In the genomic region with DNA sequence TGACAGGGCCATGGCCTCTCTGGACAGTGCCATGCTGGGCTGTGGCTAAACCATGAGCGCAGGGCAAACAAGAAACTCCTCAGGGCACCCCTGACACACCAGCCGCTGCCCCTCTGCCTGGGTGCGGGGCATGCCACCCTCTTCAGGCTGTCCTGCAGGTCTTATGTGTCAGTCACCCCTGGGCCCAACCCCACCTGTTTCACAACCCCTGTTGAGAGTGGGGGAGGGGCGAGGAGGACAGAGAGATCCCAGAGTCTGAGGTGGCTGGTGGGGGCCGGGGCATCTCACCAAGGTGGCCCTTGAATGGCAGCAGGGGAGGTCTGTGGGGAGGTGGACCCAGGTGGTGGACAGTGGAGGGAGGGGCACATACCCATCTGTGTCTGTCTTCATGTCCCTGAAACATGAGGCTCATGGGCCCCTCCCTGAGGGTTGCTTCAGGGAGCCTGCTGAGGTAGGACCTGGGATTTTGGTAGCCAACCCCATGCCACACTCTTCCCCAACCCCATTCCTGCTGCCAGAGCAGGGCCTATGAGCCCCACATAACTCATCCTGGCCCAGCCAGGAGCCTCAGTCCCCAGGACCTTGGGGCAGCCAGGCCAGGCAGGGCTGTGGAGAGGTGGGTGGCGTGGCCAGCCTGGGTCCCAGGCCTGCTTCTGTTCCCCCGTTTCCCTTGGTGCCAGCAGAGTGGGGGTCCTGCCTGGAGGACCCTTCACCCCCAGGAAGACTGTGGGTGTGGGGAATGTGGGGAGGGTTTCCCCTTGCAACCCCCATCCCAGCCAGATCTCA, we compare ENCODE assay signal across 15 cellular contexts. TPM values are rescaled to one million over a fixed set of nuclear protein-coding genes. Genes with fewer than 3 reads are reported as not detected.
DNase-seq lines count a peak whose midpoint lies in the region; ATAC-seq and TF ChIP-seq lines count a peak whose summit lies in the region.
"Had no signal": no experiment of that assay in that cellular context is flagged by ENCODE, and none has a peak within 500 bp of the region (broad histone marks: within the 10 kb centered on the region; RNA-seq: fewer than 3 reads in every experiment).

No MANE protein-coding gene starts in this region.

- no peak overlapping the region for H2AFZ ChIP-seq in HCT116 (ENCODE audit: low read depth, low read length, poor library complexity, severe bottlenecking)
- H2AFZ ChIP-seq: GM23248 had no signal

- no peaks in the 10 kb centered on the region for H3K27me3 Mint-ChIP-seq in WTC11 (ENCODE audit: low read depth)
- H3K27me3 Mint-ChIP-seq: B cell; CD4-positive, alpha-beta memory T cell had no signal

- no peaks in the 10 kb centered on the region for H3K9me2 ChIP-seq in HCT116 (ENCODE audit: insufficient read depth)

- intact Hi-C loops in HCT116 (cut with micrococcal nuclease) = no loop called here
- intact Hi-C loops in psoas muscle (cut with DNase I) = no loop called here

- DNase-seq in COLO668 (lab: John Stamatoyannopoulos, UW; ENCODE audit: unreplicated experiment) = peak; percentile 2
- no peak for DNase-seq in HCT116 (ENCODE audit: low read depth, low spot score)
- DNase-seq in WTC11 (ENCODE audit: low spot score) = no peak
- DNase-seq in psoas muscle = peak in 1 of 2 donors; percentile 73
- no peak for DNase-seq in T-helper 2 cell
- DNase-seq in kidney glomerular epithelial cell (lab: John Stamatoyannopoulos, UW) = no peak
- DNase-seq in T1000 (lab: John Stamatoyannopoulos, UW) = no peak
- DNase-seq: GM23248, Karpas-422, MM.1S, NCI-H1694, SIG-M5 had no signal

- H3K4me1 ChIP-seq in HCT116 (ENCODE audit: control insufficient read depth in 1 of 2, insufficient read depth in 2 of 2, low read length in 2 of 2) (no peaks in the 10 kb centered on the region), psoas muscle (peaks cover 14% of the 10 kb centered on the region)

- no peak overlapping the region for H3K4me2 ChIP-seq in HCT116 (ENCODE audit: low read length)

- no peak for TF ChIP-seq RAD21 in HCT116 (IDR thresholded peaks at IDR 0.05; ENCODE audit: low read depth)

- POLR2A ChIA-PET in HCT116 (lab: Charles Lee) = no interaction called here
- POLR2A ChIA-PET in WTC11 (lab: Charles Lee) = no interaction called here

- peak; percentile 12; the same call in 1 of the 2 replicates for ATAC-seq in HCT116
- ATAC-seq in WTC11 = 0 out of 2 replicates have a peak, but pooled peaks have one; percentile 7
- ATAC-seq in psoas muscle = peak in 3 of 4 donors; percentile 12 to 61 (median 53)

- 89 to 96% (median 93%) methylated on average over 7 of the region's 7 CpGs for WGBS in psoas muscle, 3 donors

- no peak for TF ChIP-seq CTCF in HCT116 (IDR thresholded peaks at IDR 0.05 in 2 of 3, conservative IDR thresholded peaks at IDR 0.05 in 1 of 3; ENCODE audit: borderline replicate concordance in 1 of 3, insufficient read depth in 1 of 3, low read depth in 2 of 3, low read length in 2 of 3)
- TF ChIP-seq CTCF in WTC11 (IDR thresholded peaks at IDR 0.05) = no peak
- TF ChIP-seq CTCF in psoas muscle (IDR thresholded peaks at IDR 0.05) = no peak

- H3K4me3 Mint-ChIP-seq in WTC11 = no peak overlapping the region
- H3K4me3 Mint-ChIP-seq: B cell had no signal

- H3K36me3 ChIP-seq in HCT116 (ENCODE audit: control insufficient read depth in 1 of 2, insufficient read depth in 2 of 2, low read length in 2 of 2) (peaks cover 3 to 21% of the 10 kb centered on the region in 2 experiments; a peak in 2 of 4 replicates), psoas muscle (ENCODE audit: insufficient read depth in 1 of 2, low read depth in 1 of 2) (peaks cover 0 to 50% of the 10 kb centered on the region in 2 donors)

- H3K9me3 Mint-ChIP-seq in WTC11 = no peaks in the 10 kb centered on the region
- H3K9me3 Mint-ChIP-seq: CD4-positive, alpha-beta memory T cell had no signal

- BruUV-seq in HCT116 (replicated peaks; lab: Mats Ljungman, UMichigan) = no TSS peak

- no peaks in the 10 kb centered on the region for H4K20me1 ChIP-seq in HCT116 (ENCODE audit: insufficient read depth)

- H3K79me2 ChIP-seq in HCT116 (ENCODE audit: insufficient read depth, low read length) = no peaks in the 10 kb centered on the region

- no peaks in the 10 kb centered on the region for H3K9me3 ChIP-seq in HCT116 (ENCODE audit: control insufficient read depth in 1 of 2, insufficient read depth in 1 of 2, low read depth in 1 of 2, low read length in 2 of 2)
- H3K9me3 ChIP-seq in psoas muscle = no peaks in the 10 kb centered on the region

- RAD21 ChIA-PET in HCT116 (lab: Charles Lee; ENCODE audit: low non-redundant PET in 1 of 2, low total read pairs in 2 of 2, uncharacterized antibody in 2 of 2, unreplicated experiment in 2 of 2) = no interaction called here

- no peak overlapping the region for H3K4me3 ChIP-seq in HCT116 (replicated peaks in 1 of 2; ENCODE audit: low read depth in 1 of 2, low read length in 2 of 2)
- no peak overlapping the region for H3K4me3 ChIP-seq in psoas muscle
- H3K4me3 ChIP-seq: GM23248 had no signal

- H3K27me3 ChIP-seq in HCT116 (ENCODE audit: insufficient read depth, low read length) = no peaks in the 10 kb centered on the region
- H3K27me3 ChIP-seq in psoas muscle (ENCODE audit: insufficient read depth in 3 of 3, low read length in 2 of 3) = no peaks in the 10 kb centered on the region

- H3K27ac ChIP-seq in HCT116 (ENCODE audit: low read depth, low read length) (no peak overlapping the region), psoas muscle (no peak overlapping the region)
- H3K27ac ChIP-seq: GM23248 had no signal

- no peaks in the 10 kb centered on the region for H3K4me1 Mint-ChIP-seq in WTC11

- TF ChIP-seq POLR2A in HCT116 (IDR thresholded peaks at IDR 0.05; ENCODE audit: borderline replicate concordance, extremely low read depth, insufficient read depth, insufficient read length) = no peak

- H3K27ac Mint-ChIP-seq in WTC11 = no peak overlapping the region
- H3K27ac Mint-ChIP-seq: B cell had no signal

- no peak overlapping the region for H3K9ac ChIP-seq in HCT116 (ENCODE audit: low read length)
- H3K9ac ChIP-seq: GM23248 had no signal

- peaks cover 12% of the 10 kb centered on the region; the same call in 1 of the 2 replicates for H3K36me3 Mint-ChIP-seq in WTC11

- CTCF ChIA-PET in HCT116 (lab: Charles Lee) = no interaction called here
- CTCF ChIA-PET in WTC11 (lab: Charles Lee) = interaction anchor here (1.8 kb wide), 2 partner anchors 12 to 273 kb away, joined by 6 to 7 read pairs; no protein-coding TSS in a partner anchor

TF ChIP-seq in WTC11, 78 proteins besides CTCF, POLR2A, EP300 and RAD21 (continues in another document):
- TF ChIP-seq, protein P1, sequence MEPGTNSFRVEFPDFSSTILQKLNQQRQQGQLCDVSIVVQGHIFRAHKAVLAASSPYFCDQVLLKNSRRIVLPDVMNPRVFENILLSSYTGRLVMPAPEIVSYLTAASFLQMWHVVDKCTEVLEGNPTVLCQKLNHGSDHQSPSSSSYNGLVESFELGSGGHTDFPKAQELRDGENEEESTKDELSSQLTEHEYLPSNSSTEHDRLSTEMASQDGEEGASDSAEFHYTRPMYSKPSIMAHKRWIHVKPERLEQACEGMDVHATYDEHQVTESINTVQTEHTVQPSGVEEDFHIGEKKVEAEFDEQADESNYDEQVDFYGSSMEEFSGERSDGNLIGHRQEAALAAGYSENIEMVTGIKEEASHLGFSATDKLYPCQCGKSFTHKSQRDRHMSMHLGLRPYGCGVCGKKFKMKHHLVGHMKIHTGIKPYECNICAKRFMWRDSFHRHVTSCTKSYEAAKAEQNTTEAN (CRISPR knock-in tag; IDR thresholded peaks at IDR 0.05) = no peak
- no peak for TF ChIP-seq TP53 (CRISPR knock-in tag; IDR thresholded peaks at IDR 0.05)
- no peak for TF ChIP-seq KAT7 (CRISPR knock-in tag; IDR thresholded peaks at IDR 0.05; ENCODE audit: borderline replicate concordance)
- TF ChIP-seq, protein P2, sequence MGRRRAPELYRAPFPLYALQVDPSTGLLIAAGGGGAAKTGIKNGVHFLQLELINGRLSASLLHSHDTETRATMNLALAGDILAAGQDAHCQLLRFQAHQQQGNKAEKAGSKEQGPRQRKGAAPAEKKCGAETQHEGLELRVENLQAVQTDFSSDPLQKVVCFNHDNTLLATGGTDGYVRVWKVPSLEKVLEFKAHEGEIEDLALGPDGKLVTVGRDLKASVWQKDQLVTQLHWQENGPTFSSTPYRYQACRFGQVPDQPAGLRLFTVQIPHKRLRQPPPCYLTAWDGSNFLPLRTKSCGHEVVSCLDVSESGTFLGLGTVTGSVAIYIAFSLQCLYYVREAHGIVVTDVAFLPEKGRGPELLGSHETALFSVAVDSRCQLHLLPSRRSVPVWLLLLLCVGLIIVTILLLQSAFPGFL (CRISPR knock-in tag; IDR thresholded peaks at IDR 0.05; ENCODE audit: borderline replicate concordance) = no peak
- TF ChIP-seq, protein P3, sequence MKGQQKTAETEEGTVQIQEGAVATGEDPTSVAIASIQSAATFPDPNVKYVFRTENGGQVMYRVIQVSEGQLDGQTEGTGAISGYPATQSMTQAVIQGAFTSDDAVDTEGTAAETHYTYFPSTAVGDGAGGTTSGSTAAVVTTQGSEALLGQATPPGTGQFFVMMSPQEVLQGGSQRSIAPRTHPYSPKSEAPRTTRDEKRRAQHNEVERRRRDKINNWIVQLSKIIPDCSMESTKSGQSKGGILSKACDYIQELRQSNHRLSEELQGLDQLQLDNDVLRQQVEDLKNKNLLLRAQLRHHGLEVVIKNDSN (CRISPR knock-in tag; IDR thresholded peaks at IDR 0.05) = no peak
- no peak for TF ChIP-seq ETV6 (CRISPR knock-in tag; IDR thresholded peaks at IDR 0.05)

RNA-seq across cellular contexts. Expression of a gene that starts 1.7 kb away (rescaled TPM):
- total RNA-seq in HCT116 (2021; ENCODE audit: unreplicated experiment) (0.44 TPM), WTC11 (2021) (1.9 to 2.6 TPM (median 2.1 TPM) in 3 replicates), psoas muscle (10 to 100 TPM; 29.0 to 47.5 (median 41.9) TPM)
- 0.12 TPM in 1 of 2 replicates, not detected in the other for polyA plus RNA-seq in HCT116 (2012)
- polyA plus RNA-seq in psoas muscle = 10 to 100 TPM; 15.9 to 27.4 (median 22.5) TPM
- total RNA-seq: G401, GM23248 had no signal
- polyA plus RNA-seq: CD4-positive, alpha-beta memory T cell; GM23248 had no signal

RNA-seq across cellular contexts. Expression of a gene that starts 38.0 kb away (rescaled TPM):
- total RNA-seq in HCT116 (2021; ENCODE audit: unreplicated experiment) = 72.8 TPM
- 54.7 and 58.3 TPM in 2 replicates for polyA plus RNA-seq in HCT116 (2012)
- 83.7 to 86.3 TPM (median 85.0 TPM) in 3 replicates for total RNA-seq in WTC11 (2021)
- 10 to 100 TPM; 16.7 to 33.4 (median 28.1) TPM for total RNA-seq in psoas muscle
- 10 to 100 TPM; 14.3 to 28.8 (median 15.8) TPM for polyA plus RNA-seq in psoas muscle

RNA-seq across cellular contexts. Expression of a gene that starts 39.6 kb away (rescaled TPM):
- 2.2 TPM for total RNA-seq in HCT116 (2021; ENCODE audit: unreplicated experiment)
- 6.1 and 7.1 TPM in 2 replicates for polyA plus RNA-seq in HCT116 (2012)
- 4.3 to 5.7 TPM (median 5.6 TPM) in 3 replicates for total RNA-seq in WTC11 (2021)
- 1,000 to 10,000 TPM; 5,645 to 6,422 (median 6,257) TPM for total RNA-seq in psoas muscle
- 1,000 to 10,000 TPM; 4,153 to 7,172 (median 6,558) TPM for polyA plus RNA-seq in psoas muscle
- total RNA-seq: GM23248 had no signal
- polyA plus RNA-seq: GM23248 had no signal

RNA-seq across cellular contexts. Expression of a gene that starts 40.2 kb away (rescaled TPM):
- total RNA-seq in HCT116 (2021; ENCODE audit: unreplicated experiment) (125 TPM), WTC11 (2021) (377 to 430 TPM (median 417 TPM) in 3 replicates), psoas muscle (10 to 100 TPM in 2 of 4 donors, 1 to 10 TPM in 2; 6.8 to 13.7 (median 10.4) TPM)
- polyA plus RNA-seq in HCT116 (2012) = 111 and 112 TPM in 2 replicates
- 10 to 100 TPM in 2 of 3 donors, 1 to 10 TPM in 1; 8.8 to 10.5 (median 10.3) TPM for polyA plus RNA-seq in psoas muscle

RNA-seq across cellular contexts. Expression of a gene that starts 43.0 kb away (rescaled TPM):
- total RNA-seq in HCT116 (2021; ENCODE audit: unreplicated experiment) = 14.1 TPM
- polyA plus RNA-seq in HCT116 (2012) = 50.0 and 58.6 TPM in 2 replicates
- 30.0 to 37.8 TPM (median 36.4 TPM) in 3 replicates for total RNA-seq in WTC11 (2021)
- 10 to 100 TPM; 29.5 to 32.7 (median 31.0) TPM for total RNA-seq in psoas muscle
- 10 to 100 TPM; 34.4 to 95.4 (median 67.9) TPM for polyA plus RNA-seq in psoas muscle

Comparison
In these comparisons a context has a peak if more than half of its experiments do, and no peak if none do; other contexts are left out.
1. RNA of a gene that starts 39.6 kb away (total RNA-seq): 5,645 to 6,422 TPM in psoas muscle; 4.3 to 5.7 TPM in WTC11 and 2.2 TPM in HCT116 (single experiment); every median in the first group is over 100 times any median in the second.
2. Peak in every context shown above with its lines, with median percentiles within 50 percentile points of each other: ATAC-seq.